7 cellular contexts compared by ENCODE assay signal in genomic region chr1:120414911-120415480, GRCh38. TPM values are rescaled to one million over a fixed set of nuclear protein-coding genes. Genes with fewer than 3 reads are reported as not detected.
A peak's percentile ranks its signal among the peaks of the same experiment; 100 is the strongest.
DNase-seq lines count a peak whose midpoint lies in the region; ATAC-seq, FAIRE-seq and TF ChIP-seq lines count a peak whose summit lies in the region.
"Not testable (repeated sequence)": the region's sequence is repeated elsewhere in the genome, so short reads cannot be mapped to it uniquely, and the experiment has no call there.

Gene NBPF8, plus strand, starts transcription at chr1:120415035. Its CDS starts 21,488 bp downstream, at chr1:120436523.

- not testable (repeated sequence) for H3K27me3 Mint-ChIP-seq in chondrocyte (ENCODE audit: low read depth)

- not testable (repeated sequence) for H3K9me3 ChIP-seq in kidney (ENCODE audit: control insufficient read depth in 1 of 2, low read length in 2 of 2); smooth muscle cell (replicated peaks; ENCODE audit: low read depth)

- peak within 1 kb of the TSS; percentile 92 for H3K4me2 ChIP-seq in smooth muscle cell

- H3K27ac Mint-ChIP-seq in chondrocyte (ENCODE audit: unreplicated experiment), result peak within 1 kb of the TSS; percentile 70

- H3K27me3 ChIP-seq in smooth muscle cell (ENCODE audit: low read depth), result not testable (repeated sequence)

- ATAC-seq in GM19025 (IDR thresholded peaks at IDR 0.05; ENCODE audit: low read depth, unreplicated experiment) (peak; percentile 99), HG03139 (IDR thresholded peaks at IDR 0.05; ENCODE audit: unreplicated experiment) (peak; percentile 96)

- H3K36me3 ChIP-seq in kidney (ENCODE audit: control insufficient read depth in 1 of 2, insufficient read depth in 2 of 2, low read length in 2 of 2); smooth muscle cell (ENCODE audit: low read depth): not testable (repeated sequence)

- H3K4me3 ChIP-seq in kidney (ENCODE audit: low read length in 2 of 2), result peak within 1 kb of the TSS; percentile 48 to 61
- peak within 1 kb of the TSS; percentile 55 for H3K4me3 ChIP-seq in smooth muscle cell

- H3K4me1 ChIP-seq in kidney (ENCODE audit: control insufficient read depth in 1 of 2, insufficient read depth in 1 of 2, low read depth in 1 of 2, low read length in 2 of 2); smooth muscle cell (ENCODE audit: low read depth): not testable (repeated sequence)

- peak within 1 kb of the TSS; percentile 60 for H2AFZ ChIP-seq in smooth muscle cell (ENCODE audit: low read depth)

- not testable (repeated sequence) for H4K20me1 ChIP-seq in smooth muscle cell (ENCODE audit: low read depth)

- not testable (repeated sequence) for H3K9me3 Mint-ChIP-seq in chondrocyte (ENCODE audit: low read depth)

- DNase-seq in NCI-H526 (lab: John Stamatoyannopoulos, UW) (peak; percentile 50 to 73), chondrocyte (ENCODE audit: low spot score) (peak; percentile 84), kidney (peak; percentile 91)
- peak; percentile 68 for DNase-seq in activated CD4-positive, alpha-beta T cell treated with anti-CD3 and anti-CD28 coated beads, Interleukin-2, amount 50 U/mL, for 1 hour
- not testable (repeated sequence) for DNase-seq in smooth muscle cell (lab: John Stamatoyannopoulos, UW; ENCODE audit: unreplicated experiment)

- not testable (repeated sequence) for H3K27ac ChIP-seq in kidney (ENCODE audit: low read depth in 2 of 2, low read length in 2 of 2)
- peak within 1 kb of the TSS; percentile 38 for H3K27ac ChIP-seq in smooth muscle cell (ENCODE audit: low read depth)

- H3K4me3 Mint-ChIP-seq in chondrocyte (ENCODE audit: unreplicated experiment), result peak within 1 kb of the TSS; percentile 76

- intact Hi-C loops in kidney (cut with DNase I), result not testable (repeated sequence)

- not testable (repeated sequence) for FAIRE-seq in kidney (lab: Jason Lieb, UNC)

- TF ChIP-seq CTCF in chondrocyte (IDR thresholded peaks at IDR 0.05), result peak; percentile 35
- not testable (repeated sequence) for TF ChIP-seq CTCF in kidney (IDR thresholded peaks at IDR 0.05; ENCODE audit: borderline replicate concordance, extremely low read depth, insufficient read depth); smooth muscle cell (IDR thresholded peaks at IDR 0.05; ENCODE audit: borderline replicate concordance, insufficient read depth, poor library complexity, severe bottlenecking)

- WGBS in smooth muscle cell (ENCODE audit: low lambda C conversion rate), result 0% methylated on average over 6 of the region's 64 CpGs

- not testable (repeated sequence) for H3K36me3 Mint-ChIP-seq in chondrocyte (ENCODE audit: low read depth)

- H3K4me1 Mint-ChIP-seq in chondrocyte (ENCODE audit: low read depth), result not testable (repeated sequence)

- not testable (repeated sequence) for H3K79me2 ChIP-seq in smooth muscle cell (ENCODE audit: low read depth)

- not testable (repeated sequence) for H3F3A ChIP-seq in smooth muscle cell (ENCODE audit: low read depth)

- H3K9ac ChIP-seq in kidney (ENCODE audit: low read length in 2 of 2); smooth muscle cell (ENCODE audit: low read depth): not testable (repeated sequence)

RNA-seq across cellular contexts. Expression of gene NBPF8, which starts in this region (rescaled TPM):
- total RNA-seq in chondrocyte (15.8 to 22.8 TPM (median 16.4 TPM) in 3 replicates), kidney (7.9 TPM), smooth muscle cell (16.7 and 21.9 TPM in 2 replicates)
- polyA plus RNA-seq in kidney (ENCODE audit: insufficient read depth, low read depth, low replicate concordance) (2.4 TPM), smooth muscle cell (7.2 and 7.7 TPM in 2 replicates)
